Comparison of ENCODE assay signal across 16 cellular contexts in genomic region chr4:127134490-127134889, GRCh38.
"Had no signal": no experiment of that assay in that cellular context is flagged by ENCODE, and none has a peak within 500 bp of the region (broad histone marks: within the 10 kb centered on the region; RNA-seq: fewer than 3 reads in every experiment).

No MANE protein-coding gene starts in this region.

- H3K36me3 ChIP-seq: adrenal gland, esophagus muscularis mucosa, heart left ventricle, thoracic aorta had no signal

- FAIRE-seq: colon, frontal cortex had no signal

- H3K4me3 ChIP-seq: adrenal gland, esophagus muscularis mucosa, heart left ventricle, lung, thoracic aorta had no signal

- H3K9me3 ChIP-seq: adrenal gland, esophagus muscularis mucosa, heart left ventricle, thoracic aorta had no signal

- H3K27me3 ChIP-seq: adrenal gland, esophagus muscularis mucosa, heart left ventricle had no signal

- ATAC-seq: heart left ventricle; left colon; naive thymus-derived CD4-positive, alpha-beta T cell; stimulated activated naive CD8-positive, alpha-beta T cell treated with anti-CD3 and anti-CD28 coated beads, Interleukin-15, amount 100 ng/mL, for 72 hours had no signal

- H3K27ac ChIP-seq: adrenal gland, esophagus muscularis mucosa, heart left ventricle, thoracic aorta had no signal

- H3K4me1 ChIP-seq: adrenal gland, esophagus muscularis mucosa had no signal

- DNase-seq: activated CD4-positive, alpha-beta T cell treated with anti-CD3 and anti-CD28 coated beads, Interleukin-2, amount 10 ng/mL, durations not matched to agents 7 days and 5 days; activated CD4-positive, CD25-positive, alpha-beta regulatory T cell; activated naive CD4-positive, alpha-beta T cell treated with anti-CD3 and anti-CD28 coated beads, Interleukin-2, amount 10 ng/mL, durations not matched to agents 7 days and 5 days; activated T-cell treated with anti-CD3 and anti-CD28 coated beads for 4 hours; adrenal gland; heart left ventricle; left colon; naive thymus-derived CD4-positive, alpha-beta T cell; stimulated activated CD4-positive, alpha-beta T cell treated with anti-CD3 and anti-CD28 coated beads, Interleukin-15, amount 100 ng/mL, for 24 hours; stimulated activated CD4-positive, alpha-beta T cell treated with anti-CD3 and anti-CD28 coated beads, Interleukin-4, amount 100 ng/mL, for 24 hours; stimulated activated naive CD8-positive, alpha-beta T cell treated with anti-CD3 and anti-CD28 coated beads, Interleukin-15, amount 100 ng/mL, for 72 hours had no signal
